Comparison of ENCODE assay signal across 1 cellular context in the genomic region with DNA sequence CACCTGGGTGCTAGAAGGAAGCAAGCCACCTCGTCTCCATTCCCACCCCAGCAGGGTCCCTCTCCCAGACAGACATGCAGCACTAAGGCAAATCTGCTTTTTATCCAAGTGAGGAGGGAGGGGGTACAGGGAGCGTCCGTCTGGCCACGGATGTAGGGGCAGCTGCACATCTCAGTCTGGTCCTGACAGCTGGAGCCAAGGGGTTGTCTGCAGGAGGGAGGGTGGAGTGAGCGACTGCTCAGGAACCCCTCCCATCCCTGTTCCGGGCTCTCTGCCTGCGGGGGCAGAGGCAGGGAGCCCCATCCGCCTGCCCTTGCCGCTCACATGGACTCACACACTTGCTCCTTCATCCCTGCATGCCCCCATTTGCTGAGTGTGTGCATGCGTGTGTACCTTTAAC.
A peak's percentile ranks its signal among the peaks of the same experiment; 100 is the strongest.
TF ChIP-seq lines count a peak whose summit lies in the region.

No MANE protein-coding gene starts in this region.

TF ChIP-seq in HEK293, 187 proteins besides CTCF, POLR2A, EP300 and RAD21 (continued from another document):
- TF ChIP-seq, protein P1, sequence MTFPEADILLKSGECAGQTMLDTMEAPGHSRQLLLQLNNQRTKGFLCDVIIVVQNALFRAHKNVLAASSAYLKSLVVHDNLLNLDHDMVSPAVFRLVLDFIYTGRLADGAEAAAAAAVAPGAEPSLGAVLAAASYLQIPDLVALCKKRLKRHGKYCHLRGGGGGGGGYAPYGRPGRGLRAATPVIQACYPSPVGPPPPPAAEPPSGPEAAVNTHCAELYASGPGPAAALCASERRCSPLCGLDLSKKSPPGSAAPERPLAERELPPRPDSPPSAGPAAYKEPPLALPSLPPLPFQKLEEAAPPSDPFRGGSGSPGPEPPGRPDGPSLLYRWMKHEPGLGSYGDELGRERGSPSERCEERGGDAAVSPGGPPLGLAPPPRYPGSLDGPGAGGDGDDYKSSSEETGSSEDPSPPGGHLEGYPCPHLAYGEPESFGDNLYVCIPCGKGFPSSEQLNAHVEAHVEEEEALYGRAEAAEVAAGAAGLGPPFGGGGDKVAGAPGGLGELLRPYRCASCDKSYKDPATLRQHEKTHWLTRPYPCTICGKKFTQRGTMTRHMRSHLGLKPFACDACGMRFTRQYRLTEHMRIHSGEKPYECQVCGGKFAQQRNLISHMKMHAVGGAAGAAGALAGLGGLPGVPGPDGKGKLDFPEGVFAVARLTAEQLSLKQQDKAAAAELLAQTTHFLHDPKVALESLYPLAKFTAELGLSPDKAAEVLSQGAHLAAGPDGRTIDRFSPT (tag by site-specific recombination; IDR thresholded peaks at IDR 0.05) = 0 out of 2 replicates have a peak, but pooled peaks have one; percentile 13
- TF ChIP-seq ZIC2 (tag by site-specific recombination; IDR thresholded peaks at IDR 0.05) (peak; percentile 11; the same call in 1 of the 2 replicates), ZXDB (tag by site-specific recombination; IDR thresholded peaks at IDR 0.05) (no peak), ZNF521 (tag by site-specific recombination; IDR thresholded peaks at IDR 0.05) (no peak)
